ENCODE assay signal across 11 cellular contexts in genomic region chr17:7038025-7038862, GRCh38. TPM values are rescaled to one million over a fixed set of nuclear protein-coding genes. Genes with fewer than 3 reads are reported as not detected.
DNase-seq lines count a peak whose midpoint lies in the region; ATAC-seq and TF ChIP-seq lines count a peak whose summit lies in the region.
"Had no signal": no experiment of that assay in that cellular context is flagged by ENCODE, and none has a peak within 500 bp of the region (broad histone marks: within the 10 kb centered on the region; RNA-seq: fewer than 3 reads in every experiment).

No MANE protein-coding gene starts in this region.

- no peak overlapping the region for H3K4me3 ChIP-seq in WERI-Rb-1 (ENCODE audit: low read depth, low read length)
- H3K4me3 ChIP-seq: vagina had no signal

- no peak overlapping the region for H3K27ac ChIP-seq in WERI-Rb-1
- H3K27ac ChIP-seq: vagina had no signal

- no peak overlapping the region for H3K27ac Mint-ChIP-seq in activated naive CD4-positive, alpha-beta T cell treated with anti-CD3 and anti-CD28 coated beads, Interleukin-2, amount 10 ng/mL, durations not matched to agents 7 days and 5 days
- peak overlapping the region in 3 of 6 donors; percentile 23 to 75 (median 51) for H3K27ac Mint-ChIP-seq in immature natural killer cell
- H3K27ac Mint-ChIP-seq in stimulated activated memory B cell treated with anti-CD40 and anti-IgM and Interleukin-4, amounts not matched to agents 10 μg/mL and 1 μg/mL and 100 μg/mL, for 72 hours: no peak overlapping the region

- CTCF ChIA-PET in activated naive CD4-positive, alpha-beta T cell treated with anti-CD3 and anti-CD28 coated beads, Interleukin-2, amount 10 ng/mL, durations not matched to agents 7 days and 5 days (lab: Charles Lee): interaction anchor here (1.3 to 2.4 kb wide), 3 partner anchors 8 to 127 kb away, joined by 4 to 7 read pairs (median 6); no protein-coding TSS in a partner anchor

- peaks cover 21% of the 10 kb centered on the region for H3K36me3 Mint-ChIP-seq in activated naive CD4-positive, alpha-beta T cell treated with anti-CD3 and anti-CD28 coated beads, Interleukin-2, amount 10 ng/mL, durations not matched to agents 7 days and 5 days
- H3K36me3 Mint-ChIP-seq in immature natural killer cell: no peaks in the 10 kb centered on the region
- no peaks in the 10 kb centered on the region for H3K36me3 Mint-ChIP-seq in stimulated activated memory B cell treated with anti-CD40 and anti-IgM and Interleukin-4, amounts not matched to agents 10 μg/mL and 1 μg/mL and 100 μg/mL, for 72 hours

- no peak for ATAC-seq in stimulated activated memory B cell treated with anti-CD40 and anti-IgM and Interleukin-4, amounts not matched to agents 10 μg/mL and 1 μg/mL and 100 μg/mL, for 72 hours
- no peak for ATAC-seq in HG02623 (IDR thresholded peaks at IDR 0.05; ENCODE audit: unreplicated experiment)

- peaks cover 67% of the 10 kb centered on the region for H3K4me1 Mint-ChIP-seq in activated naive CD4-positive, alpha-beta T cell treated with anti-CD3 and anti-CD28 coated beads, Interleukin-2, amount 10 ng/mL, durations not matched to agents 7 days and 5 days
- peaks cover 46 to 74% of the 10 kb centered on the region in 2 donors for H3K4me1 Mint-ChIP-seq in immature natural killer cell
- H3K4me1 Mint-ChIP-seq in stimulated activated memory B cell treated with anti-CD40 and anti-IgM and Interleukin-4, amounts not matched to agents 10 μg/mL and 1 μg/mL and 100 μg/mL, for 72 hours: peaks cover 62% of the 10 kb centered on the region

- H3K4me3 Mint-ChIP-seq in activated naive CD4-positive, alpha-beta T cell treated with anti-CD3 and anti-CD28 coated beads, Interleukin-2, amount 10 ng/mL, durations not matched to agents 7 days and 5 days: peak overlapping the region; percentile 60
- H3K4me3 Mint-ChIP-seq in immature natural killer cell: peak overlapping the region; percentile 21 to 62 (median 50)
- peak overlapping the region; percentile 1 for H3K4me3 Mint-ChIP-seq in stimulated activated memory B cell treated with anti-CD40 and anti-IgM and Interleukin-4, amounts not matched to agents 10 μg/mL and 1 μg/mL and 100 μg/mL, for 72 hours

- DNase-seq in activated naive CD4-positive, alpha-beta T cell treated with anti-CD3 and anti-CD28 coated beads, Interleukin-2, amount 10 ng/mL, durations not matched to agents 7 days and 5 days: no peak
- DNase-seq in activated naive CD4-positive, alpha-beta T cell (lab: John Stamatoyannopoulos, UW): no peak
- DNase-seq in WERI-Rb-1 (no peak), immature natural killer cell (no peak), NCI-H446 (lab: John Stamatoyannopoulos, UW) (no peak), cerebellar nuclear complex (lab: John Stamatoyannopoulos, UW) (no peak)
- DNase-seq: DMS79, NCI-H2081 treated with DMSO at 0.1 percent for 48 hours had no signal

- TF ChIP-seq CTCF in WERI-Rb-1 (IDR thresholded peaks at IDR 0.05; ENCODE audit: low read depth, low read length): peak; percentile 44

- H3K9me3 Mint-ChIP-seq in activated naive CD4-positive, alpha-beta T cell treated with anti-CD3 and anti-CD28 coated beads, Interleukin-2, amount 10 ng/mL, durations not matched to agents 7 days and 5 days: no peaks in the 10 kb centered on the region
- no peaks in the 10 kb centered on the region for H3K9me3 Mint-ChIP-seq in immature natural killer cell
- no peaks in the 10 kb centered on the region for H3K9me3 Mint-ChIP-seq in stimulated activated memory B cell treated with anti-CD40 and anti-IgM and Interleukin-4, amounts not matched to agents 10 μg/mL and 1 μg/mL and 100 μg/mL, for 72 hours

- H3K9me3 ChIP-seq in WERI-Rb-1 (ENCODE audit: severe bottlenecking): no peaks in the 10 kb centered on the region
- H3K9me3 ChIP-seq: vagina had no signal

- peaks cover 25% of the 10 kb centered on the region for H3K27me3 Mint-ChIP-seq in activated naive CD4-positive, alpha-beta T cell treated with anti-CD3 and anti-CD28 coated beads, Interleukin-2, amount 10 ng/mL, durations not matched to agents 7 days and 5 days
- peaks cover 2 to 8% (median 2%) of the 10 kb centered on the region in 3 donors for H3K27me3 Mint-ChIP-seq in immature natural killer cell (ENCODE audit: low read depth in 3 of 3)
- no peaks in the 10 kb centered on the region for H3K27me3 Mint-ChIP-seq in stimulated activated memory B cell treated with anti-CD40 and anti-IgM and Interleukin-4, amounts not matched to agents 10 μg/mL and 1 μg/mL and 100 μg/mL, for 72 hours

- H3K36me3 ChIP-seq in WERI-Rb-1: no peaks in the 10 kb centered on the region
- H3K36me3 ChIP-seq: vagina had no signal

- no peaks in the 10 kb centered on the region for H3K27me3 ChIP-seq in WERI-Rb-1 (ENCODE audit: insufficient read depth, low read depth, severe bottlenecking)
- H3K27me3 ChIP-seq: vagina had no signal

RNA-seq across cellular contexts. Expression of gene SLC16A13, which starts 2.4 kb away (rescaled TPM):
- 1 to 10 TPM in 2 of 3 donors, under 1 TPM in 1; 0.49 to 2.6 (median 2.1) TPM for polyA plus RNA-seq in immature natural killer cell

RNA-seq across cellular contexts. Expression of gene SLC16A11, which starts 5.6 kb away (rescaled TPM):
- polyA plus RNA-seq in immature natural killer cell: 1 to 10 TPM; 1.2 to 3.9 (median 3.1) TPM

RNA-seq across cellular contexts. Expression of gene BCL6B, which starts 15.4 kb away (rescaled TPM):
- under 1 TPM in 1 of 3 donors, not detected in 2; 0.10 TPM for polyA plus RNA-seq in immature natural killer cell

RNA-seq across cellular contexts. Expression of gene RNASEK, which starts 25.8 kb away (rescaled TPM):
- polyA plus RNA-seq in immature natural killer cell: 100 to 1,000 TPM; 449 to 922 (median 670) TPM

RNA-seq across cellular contexts. Expression of gene CLEC10A, which starts 41.8 kb away (rescaled TPM):
- 10 to 100 TPM in 2 of 3 donors, under 1 TPM in 1; 0.72 to 13.5 (median 11.7) TPM for polyA plus RNA-seq in immature natural killer cell

Comparison
In these comparisons a context has a peak if more than half of its experiments do, and no peak if none do; other contexts are left out.
1. H3K4me3 Mint-ChIP-seq: peak in every context shown above with its lines; median percentile 60 in activated naive CD4-positive, alpha-beta T cell treated with anti-CD3 and anti-CD28 coated beads, Interleukin-2, amount 10 ng/mL, durations not matched to agents 7 days and 5 days; 50 in immature natural killer cell; 1 in stimulated activated memory B cell treated with anti-CD40 and anti-IgM and Interleukin-4, amounts not matched to agents 10 μg/mL and 1 μg/mL and 100 μg/mL, for 72 hours.